Comparison of ENCODE assay signal across 15 cellular contexts in genomic region chr9:131698715-131699053, GRCh38. TPM values are rescaled to one million over a fixed set of nuclear protein-coding genes. Genes with fewer than 3 reads are reported as not detected.
DNase-seq lines count a peak whose midpoint lies in the region; ATAC-seq and TF ChIP-seq lines count a peak whose summit lies in the region.
"Had no signal": no experiment of that assay in that cellular context is flagged by ENCODE, and none has a peak within 500 bp of the region (broad histone marks: within the 10 kb centered on the region; RNA-seq: fewer than 3 reads in every experiment).

No MANE protein-coding gene starts in this region.

- TF ChIP-seq POLR2A in stomach (IDR thresholded peaks at IDR 0.05) = no peak

- peaks cover 19% of the 10 kb centered on the region for H3K36me3 Mint-ChIP-seq in central memory CD8-positive, alpha-beta T cell (ENCODE audit: insufficient read depth)
- H3K36me3 Mint-ChIP-seq in memory B cell = peaks cover 16% of the 10 kb centered on the region

- no peaks in the 10 kb centered on the region for H3K9me3 ChIP-seq in stomach
- H3K9me3 ChIP-seq in aorta (ENCODE audit: control insufficient read depth, low read length) = no peaks in the 10 kb centered on the region
- H3K9me3 ChIP-seq: suprapubic skin had no signal

- no peak overlapping the region for H3K4me3 Mint-ChIP-seq in central memory CD8-positive, alpha-beta T cell
- H3K4me3 Mint-ChIP-seq in memory B cell = no peak overlapping the region
- H3K4me3 Mint-ChIP-seq: activated naive CD8-positive, alpha-beta T cell treated with anti-CD3 and anti-CD28 coated beads, Interleukin-2, amount 10 ng/mL, durations not matched to agents 7 days and 5 days had no signal

- DNase-seq in NCI-H510A treated with DMSO at 0.1 percent for 48 hours (lab: John Stamatoyannopoulos, UW) = peak; percentile 70
- DNase-seq in NCI-H510A (lab: John Stamatoyannopoulos, UW) = no peak
- DNase-seq in central memory CD8-positive, alpha-beta T cell (ENCODE audit: low spot score in 2 of 2) = no peak
- DNase-seq in memory B cell (ENCODE audit: low spot score in 2 of 2) = no peak
- DNase-seq in stomach = no peak
- DNase-seq in foreskin fibroblast = no peak
- DNase-seq in aorta = no peak
- no peak for DNase-seq in NOMO-1 treated with DMSO at 0.1 percent for 48 hours (lab: John Stamatoyannopoulos, UW; ENCODE audit: unreplicated experiment)
- DNase-seq: 8988T; activated CD8-positive, alpha-beta memory T cell treated with anti-CD3 and anti-CD28 coated beads, Interleukin-2, amount 50 U/mL, for 4 hours; activated naive CD8-positive, alpha-beta T cell treated with anti-CD3 and anti-CD28 coated beads, Interleukin-2, amount 10 ng/mL, durations not matched to agents 7 days and 5 days; COR-L47; NCI-H82 had no signal

- H3K36me3 ChIP-seq in stomach (no peaks in the 10 kb centered on the region), aorta (ENCODE audit: control insufficient read depth in 1 of 2, insufficient read depth in 2 of 2, low read length in 1 of 2) (no peaks in the 10 kb centered on the region)
- H3K36me3 ChIP-seq: suprapubic skin had no signal

- no peaks in the 10 kb centered on the region for H3K9me3 Mint-ChIP-seq in central memory CD8-positive, alpha-beta T cell
- H3K9me3 Mint-ChIP-seq in memory B cell = no peaks in the 10 kb centered on the region
- H3K9me3 Mint-ChIP-seq: activated naive CD8-positive, alpha-beta T cell treated with anti-CD3 and anti-CD28 coated beads, Interleukin-2, amount 10 ng/mL, durations not matched to agents 7 days and 5 days had no signal

- peaks cover 26 to 88% (median 56%) of the 10 kb centered on the region in 4 donors for H3K4me1 ChIP-seq in stomach
- no peaks in the 10 kb centered on the region for H3K4me1 ChIP-seq in aorta (ENCODE audit: control insufficient read depth in 1 of 2, insufficient read depth in 2 of 2, low read length in 2 of 2)

- H3K27me3 Mint-ChIP-seq in central memory CD8-positive, alpha-beta T cell = no peaks in the 10 kb centered on the region
- H3K27me3 Mint-ChIP-seq in memory B cell = no peaks in the 10 kb centered on the region
- H3K27me3 Mint-ChIP-seq: activated naive CD8-positive, alpha-beta T cell treated with anti-CD3 and anti-CD28 coated beads, Interleukin-2, amount 10 ng/mL, durations not matched to agents 7 days and 5 days had no signal

- peak overlapping the region; percentile 87 for H3K27ac Mint-ChIP-seq in central memory CD8-positive, alpha-beta T cell (ENCODE audit: low read depth)
- H3K27ac Mint-ChIP-seq in memory B cell = peak overlapping the region; percentile 80

- no peak for TF ChIP-seq EP300 in stomach (IDR thresholded peaks at IDR 0.05)

- H3K4me3 ChIP-seq in stomach (no peak overlapping the region), foreskin fibroblast (ENCODE audit: low read depth in 1 of 2, low read length in 2 of 2) (no peak overlapping the region), aorta (ENCODE audit: low read length in 2 of 2) (no peak overlapping the region)
- H3K4me3 ChIP-seq: suprapubic skin had no signal

- H3K27ac ChIP-seq in stomach (peak overlapping the region in 3 of 5 donors; percentile 54 to 84 (median 67)), aorta (ENCODE audit: low read depth in 1 of 2, low read length in 2 of 2) (no peak overlapping the region)
- H3K27ac ChIP-seq: suprapubic skin, VCaP had no signal

- H3K4me1 Mint-ChIP-seq in central memory CD8-positive, alpha-beta T cell = peaks cover 87% of the 10 kb centered on the region
- peaks cover 70% of the 10 kb centered on the region for H3K4me1 Mint-ChIP-seq in memory B cell

- TF ChIP-seq CTCF in stomach (IDR thresholded peaks at IDR 0.05) (no peak), foreskin fibroblast (IDR thresholded peaks at IDR 0.05; ENCODE audit: low read depth, low read length) (no peak)

- intact Hi-C loops in stomach (cut with DNase I; ENCODE audit: low total_unique reads) (no loop called here), aorta (cut with DNase I) (no loop called here)

- WGBS in stomach, 5 donors = 61 to 83% (median 75%) methylated on average over 6 of the region's 6 CpGs
- 93 to 97% methylated on average over 6 of the region's 6 CpGs for WGBS in aorta, 2 donors

- ATAC-seq in central memory CD8-positive, alpha-beta T cell (replicated peaks; ENCODE audit: extremely low read depth, poor library complexity, severe bottlenecking) = no peak
- no peak for ATAC-seq in memory B cell (ENCODE audit: low read depth)
- no peak for ATAC-seq in aorta (ENCODE audit: low FRiP score)

- no peaks in the 10 kb centered on the region for H3K27me3 ChIP-seq in stomach
- no peaks in the 10 kb centered on the region for H3K27me3 ChIP-seq in aorta (ENCODE audit: control insufficient read depth in 1 of 2, insufficient read depth in 2 of 2, low read length in 1 of 2)

RNA-seq across cellular contexts. Expression of gene RAPGEF1, which starts 41.2 kb away (rescaled TPM):
- 10 to 100 TPM; 33.2 to 84.6 (median 57.1) TPM for total RNA-seq in stomach
- 10 to 100 TPM in 2 of 3 donors, 1 to 10 TPM in 1; 8.4 to 19.1 (median 12.5) TPM for polyA plus RNA-seq in stomach
- 10 to 100 TPM; 85.9 to 93.2 TPM for total RNA-seq in aorta
- 10 to 100 TPM; 17.5 to 23.4 TPM for polyA plus RNA-seq in aorta

Comparison
In these comparisons a context has a peak if more than half of its experiments do, and no peak if none do; other contexts are left out.
1. H3K27ac ChIP-seq: peak in stomach (3 of 5); none in aorta (0 of 2).